In the genomic region with DNA sequence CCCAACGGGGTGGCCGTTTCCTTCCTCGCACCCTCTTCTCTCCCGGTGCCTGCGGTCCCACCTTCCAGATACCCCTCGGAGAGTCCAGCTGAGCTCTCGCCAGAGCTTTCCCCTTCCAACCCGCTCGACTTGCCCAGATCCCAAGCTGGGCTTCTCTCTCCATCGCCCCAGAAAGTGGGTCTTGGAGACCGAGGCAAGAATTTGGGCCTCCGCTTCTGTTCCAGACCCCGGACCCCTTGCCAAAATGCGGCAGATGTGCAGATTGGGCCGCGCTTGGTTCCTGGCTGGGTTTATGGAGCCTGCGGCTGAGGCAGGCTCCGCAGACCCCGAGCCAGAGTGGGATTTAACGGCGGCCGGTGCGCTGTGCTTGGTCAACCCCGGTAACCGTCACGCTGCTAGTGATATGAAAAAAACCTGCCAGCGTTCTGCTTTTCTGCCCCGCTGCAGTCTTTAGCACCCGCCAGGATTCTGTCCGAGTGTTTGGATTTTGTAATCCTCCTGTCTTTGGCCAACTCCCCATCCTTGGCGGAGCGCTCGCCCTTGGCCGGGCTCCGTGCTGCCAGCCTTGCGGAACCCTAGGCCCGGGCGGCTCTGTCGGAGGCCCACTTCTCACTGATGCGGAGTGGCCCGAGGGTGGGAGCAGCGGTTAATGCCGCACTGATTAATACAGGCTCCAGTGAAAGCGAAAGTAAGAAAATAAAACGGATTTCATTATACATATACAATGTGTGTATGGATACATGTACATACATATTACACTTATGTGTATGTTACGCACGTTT, we compare ENCODE assay signal across 8 cellular contexts. TPM values are rescaled to one million over a fixed set of nuclear protein-coding genes. Genes with fewer than 3 reads are reported as not detected.
DNase-seq lines count a peak whose midpoint lies in the region; ATAC-seq and TF ChIP-seq lines count a peak whose summit lies in the region.

No MANE protein-coding gene starts in this region.

- H3K27ac Mint-ChIP-seq in CD14-positive monocyte (peak overlapping the region; percentile 98 to 100 (median 99)), nephron (peak overlapping the region in 2 of 3 experiments; percentile 89 to 95)
- H3K27ac Mint-ChIP-seq in activated T-helper 17 cell treated with anti-CD3 and anti-CD28 coated beads, Interleukin-2, amount 50 U/mL, for 72 hours = peak overlapping the region; percentile 94

- H3K4me3 Mint-ChIP-seq in CD14-positive monocyte = peak overlapping the region; percentile 98
- peak overlapping the region; percentile 97 for H3K4me3 Mint-ChIP-seq in activated T-helper 17 cell treated with anti-CD3 and anti-CD28 coated beads, Interleukin-2, amount 50 U/mL, for 72 hours
- H3K4me3 Mint-ChIP-seq in nephron = peak overlapping the region; percentile 84 to 89 (median 87)

- H3K27me3 Mint-ChIP-seq in CD14-positive monocyte (ENCODE audit: low read depth in 3 of 3) = peaks cover 0 to 2% (median 0%) of the 10 kb centered on the region in 3 donors
- H3K27me3 Mint-ChIP-seq in activated T-helper 17 cell treated with anti-CD3 and anti-CD28 coated beads, Interleukin-2, amount 50 U/mL, for 72 hours = no peaks in the 10 kb centered on the region
- peaks cover 89% of the 10 kb centered on the region for H3K27me3 Mint-ChIP-seq in nephron (ENCODE audit: low read depth)

- H3K27ac ChIP-seq in thoracic aorta = peak overlapping the region; percentile 98 to 99

- H3K36me3 Mint-ChIP-seq in CD14-positive monocyte = peaks cover 8 to 10% of the 10 kb centered on the region in 2 donors
- peaks cover 51% of the 10 kb centered on the region for H3K36me3 Mint-ChIP-seq in activated T-helper 17 cell treated with anti-CD3 and anti-CD28 coated beads, Interleukin-2, amount 50 U/mL, for 72 hours (ENCODE audit: low read depth)
- no peaks in the 10 kb centered on the region for H3K36me3 Mint-ChIP-seq in nephron (ENCODE audit: low read depth)

- DNase-seq in CD14-positive monocyte (ENCODE audit: low spot score) (no peak), GOT3 (lab: John Stamatoyannopoulos, UW) (peak; percentile 9), NCI-H748 (lab: John Stamatoyannopoulos, UW; ENCODE audit: unreplicated experiment) (peak; percentile 80), fibroblast of peridontal ligament (ENCODE audit: extremely low read depth) (peak; percentile 84), thoracic aorta (ENCODE audit: low spot score) (no peak)

- no peaks in the 10 kb centered on the region for H3K36me3 ChIP-seq in thoracic aorta

- peaks cover 9 to 14% of the 10 kb centered on the region in 2 donors for H3K4me1 ChIP-seq in thoracic aorta (ENCODE audit: control insufficient read depth in 1 of 2, low read depth in 2 of 2)

- H3K4me3 ChIP-seq in thoracic aorta = peak overlapping the region; percentile 88

- H3K9me3 ChIP-seq in thoracic aorta = no peaks in the 10 kb centered on the region

- no peaks in the 10 kb centered on the region for H3K27me3 ChIP-seq in thoracic aorta (replicated peaks; ENCODE audit: insufficient read depth)

- H3K4me1 Mint-ChIP-seq in CD14-positive monocyte = peaks cover 64% of the 10 kb centered on the region
- H3K4me1 Mint-ChIP-seq in activated T-helper 17 cell treated with anti-CD3 and anti-CD28 coated beads, Interleukin-2, amount 50 U/mL, for 72 hours = peaks cover 42% of the 10 kb centered on the region
- H3K4me1 Mint-ChIP-seq in nephron = peaks cover 26% of the 10 kb centered on the region

- ATAC-seq in activated T-helper 17 cell treated with anti-CD3 and anti-CD28 coated beads, Interleukin-2, amount 50 U/mL, for 72 hours (replicated peaks) = peak; percentile 71
- ATAC-seq in thoracic aorta (ENCODE audit: insufficient number of reproducible peaks, low FRiP score, low read depth) = peak; percentile 64
- no peak for ATAC-seq in GM18868 (IDR thresholded peaks at IDR 0.05; ENCODE audit: unreplicated experiment)

- intact Hi-C loops in CD14-positive monocyte (cut with micrococcal nuclease) = loop anchor here (2.0 to 10.0 kb wide), 3 partner anchors 27 to 161 kb away; partner anchors contain the start of genes SLFN12 (in 1 of the 2) and SLFN12L (in 1 of the 2)

- peaks cover 0 to 6% (median 2%) of the 10 kb centered on the region in 7 donors for H3K9me3 Mint-ChIP-seq in CD14-positive monocyte
- peaks cover 4% of the 10 kb centered on the region for H3K9me3 Mint-ChIP-seq in activated T-helper 17 cell treated with anti-CD3 and anti-CD28 coated beads, Interleukin-2, amount 50 U/mL, for 72 hours
- H3K9me3 Mint-ChIP-seq in nephron = peaks cover 27% of the 10 kb centered on the region

- TF ChIP-seq CTCF in CD14-positive monocyte (IDR thresholded peaks at IDR 0.05) (no peak), nephron (IDR thresholded peaks at IDR 0.05; ENCODE audit: unreplicated experiment in 3 of 3) (no peak), thoracic aorta (IDR thresholded peaks at IDR 0.05) (no peak)

RNA-seq across cellular contexts. Expression of gene SLFN11, which starts 0.8 kb away (rescaled TPM):
- 10 to 100 TPM; 34.3 to 46.8 TPM for polyA plus RNA-seq in CD14-positive monocyte
- total RNA-seq in activated T-helper 17 cell treated with anti-CD3 and anti-CD28 coated beads, Interleukin-2, amount 50 U/mL, for 72 hours = 100 to 1,000 TPM in 1 of 2 donors, 10 to 100 TPM in 1; 77.5 to 112 TPM
- 10 to 100 TPM; 53.5 to 87.1 TPM for total RNA-seq in thoracic aorta

RNA-seq across cellular contexts. Expression of gene SLFN12, which starts 58.1 kb away (rescaled TPM):
- polyA plus RNA-seq in CD14-positive monocyte = 10 to 100 TPM in 1 of 2 donors, 1 to 10 TPM in 1; 8.4 to 14.5 TPM
- 10 to 100 TPM; 10.4 to 13.5 TPM for total RNA-seq in activated T-helper 17 cell treated with anti-CD3 and anti-CD28 coated beads, Interleukin-2, amount 50 U/mL, for 72 hours
- 10 to 100 TPM; 10.4 to 25.3 TPM for total RNA-seq in thoracic aorta

Comparison
In these comparisons a context has a peak if more than half of its experiments do, and no peak if none do; other contexts are left out.
1. DNase-seq: peak in GOT3 (single experiment), NCI-H748 (single experiment) and fibroblast of peridontal ligament (single experiment); none in CD14-positive monocyte (single experiment) and thoracic aorta (single experiment).
2. Peak in every context shown above with its lines, with median percentiles within 50 percentile points of each other: H3K27ac Mint-ChIP-seq and H3K4me3 Mint-ChIP-seq.